18 cellular contexts compared by ENCODE assay signal in genomic region chr1:59025201-59025600, GRCh38.
A peak's percentile ranks its signal among the peaks of the same experiment; 100 is the strongest.
DNase-seq lines count a peak whose midpoint lies in the region; ATAC-seq, FAIRE-seq and TF ChIP-seq lines count a peak whose summit lies in the region.
"Had no signal": no experiment of that assay in that cellular context is flagged by ENCODE, and none has a peak within 500 bp of the region (broad histone marks: within the 10 kb centered on the region; RNA-seq: fewer than 3 reads in every experiment).

No MANE protein-coding gene starts in this region.

- no peak overlapping the region for H3K4ac ChIP-seq in neuronal stem cell (ENCODE audit: low read length)

- no peak overlapping the region for H2AK5ac ChIP-seq in neuronal stem cell (ENCODE audit: low read depth, low read length)

- no peaks in the 10 kb centered on the region for H3K79me1 ChIP-seq in neuronal stem cell (ENCODE audit: low read depth, low read length)

- H3K9ac ChIP-seq in neuronal stem cell (ENCODE audit: low read depth, low read length, poor library complexity): no peak overlapping the region

- H3K18ac ChIP-seq in neuronal stem cell (ENCODE audit: low read length): no peak overlapping the region

- H3K23ac ChIP-seq in neuronal stem cell (ENCODE audit: low read depth, low read length, poor library complexity): no peak overlapping the region

- H3K9me2 ChIP-seq in GM23338 (ENCODE audit: insufficient read depth): peaks cover 3% of the 10 kb centered on the region; the same call in 1 of the 2 replicates

- CTCF ChIA-PET in activated B cell treated with CpG ODN at 0.5 μM for 24 hours (lab: Charles Lee): no interaction called here

- no peaks in the 10 kb centered on the region for H3F3A ChIP-seq in GM23338 (replicated peaks; ENCODE audit: low read depth)

- no peaks in the 10 kb centered on the region for H3K9me3 ChIP-seq in neuronal stem cell (replicated peaks in 1 of 2; ENCODE audit: control insufficient read depth in 2 of 2, insufficient read depth in 1 of 2, low read depth in 1 of 2, low read length in 2 of 2)
- no peaks in the 10 kb centered on the region for H3K9me3 ChIP-seq in tibial artery
- H3K9me3 ChIP-seq: neutrophil had no signal

- H4K20me1 ChIP-seq in GM23338 (replicated peaks; ENCODE audit: insufficient read depth): no peaks in the 10 kb centered on the region

- no peaks in the 10 kb centered on the region for H3K36me3 Mint-ChIP-seq in GM23338 (ENCODE audit: low read depth)
- peaks cover 2% of the 10 kb centered on the region for H3K36me3 Mint-ChIP-seq in activated B cell treated with CpG ODN at 0.5 μM for 24 hours (ENCODE audit: low read depth)

- no peak overlapping the region for H2BK12ac ChIP-seq in neuronal stem cell (ENCODE audit: low read length)

- WGBS in neuronal stem cell (ENCODE audit: extremely low coverage in 2 of 2, insufficient read length in 2 of 2, insufficient replicate concordance in 1 of 2), 2 donors: no CpG with 5 or more reads among the region's 2 CpGs

- no peak overlapping the region for H3K14ac ChIP-seq in neuronal stem cell (ENCODE audit: low read length)

- no peak overlapping the region for H4K8ac ChIP-seq in neuronal stem cell (ENCODE audit: low read depth, low read length)

- TF ChIP-seq CTCF in GM23338 (conservative IDR thresholded peaks at IDR 0.05; ENCODE audit: low read depth in 2 of 2) (no peak), activated B cell treated with CpG ODN at 0.5 μM for 24 hours (IDR thresholded peaks at IDR 0.05) (no peak), tibial artery (IDR thresholded peaks at IDR 0.05) (no peak)

- FAIRE-seq in RCC 7860 (lab: Jason Lieb, UNC): no peak
- FAIRE-seq: urothelium cell line had no signal

- H3K36me3 ChIP-seq in GM23338 (ENCODE audit: insufficient read depth) (no peaks in the 10 kb centered on the region), neuronal stem cell (replicated peaks in 1 of 2; ENCODE audit: control insufficient read depth in 2 of 2, insufficient read depth in 2 of 2, low read length in 2 of 2) (no peaks in the 10 kb centered on the region), tibial artery (no peaks in the 10 kb centered on the region)
- H3K36me3 ChIP-seq: neutrophil had no signal

- no peak overlapping the region for H3K27ac ChIP-seq in GM23338 (ENCODE audit: low read depth)
- no peak overlapping the region for H3K27ac ChIP-seq in neuronal stem cell (replicated peaks; ENCODE audit: low read length)
- no peak overlapping the region for H3K27ac ChIP-seq in tibial artery
- H3K27ac ChIP-seq: coronary artery, neutrophil had no signal

- H3K27ac Mint-ChIP-seq in GM23338 (0 out of 2 replicates have a peak overlapping the region, but pooled peaks have one; percentile 30), activated B cell treated with CpG ODN at 0.5 μM for 24 hours (peak overlapping the region; percentile 93)

- no peak for ATAC-seq in GM23338
- no peak for ATAC-seq in activated B cell treated with CpG ODN at 0.5 μM for 24 hours (ENCODE audit: low read depth)
- ATAC-seq: Panc1 had no signal

- H3K4me1 ChIP-seq in GM23338 (ENCODE audit: insufficient read depth) (no peaks in the 10 kb centered on the region), neuronal stem cell (ENCODE audit: control insufficient read depth in 2 of 2, insufficient read depth in 1 of 2, low read depth in 1 of 2, low read length in 2 of 2) (peaks cover 0 to 3% of the 10 kb centered on the region in 2 donors), tibial artery (peaks cover 0 to 7% (median 3%) of the 10 kb centered on the region in 4 donors)

- no peak overlapping the region for H4K91ac ChIP-seq in neuronal stem cell (ENCODE audit: low read depth, low read length, poor library complexity)

- H2AFZ ChIP-seq in GM23338: no peak overlapping the region
- H2AFZ ChIP-seq in neuronal stem cell (ENCODE audit: low read length): no peak overlapping the region

- H3K4me3 ChIP-seq in GM23338 (no peak overlapping the region), neuronal stem cell (ENCODE audit: low read length in 2 of 2) (no peak overlapping the region), tibial artery (no peak overlapping the region)
- H3K4me3 ChIP-seq: coronary artery had no signal

- no peak overlapping the region for H3K4me2 ChIP-seq in GM23338
- no peak overlapping the region for H3K4me2 ChIP-seq in neuronal stem cell (ENCODE audit: insufficient read depth, low read length, poor library complexity, severe bottlenecking)

- DNase-seq in A172 (ENCODE audit: low spot score): peak; percentile 62
- DNase-seq in GM23338 (ENCODE audit: low spot score): no peak
- no peak for DNase-seq in activated B cell treated with CpG ODN at 0.5 μM for 24 hours
- DNase-seq in islet precursor cell: peak; percentile 64
- no peak for DNase-seq in neuronal stem cell (ENCODE audit: low spot score)
- no peak for DNase-seq in RCC 7860 (ENCODE audit: low spot score)
- no peak for DNase-seq in tibial artery
- DNase-seq in glomerular visceral epithelial cell (ENCODE audit: extremely low spot score): no peak
- DNase-seq: activated CD4-positive, alpha-beta T cell treated with anti-CD3 and anti-CD28 coated beads for 4 hours; Calu3; Kasumi-1; NCI-H1694; NCI-H510A; stimulated activated naive CD4-positive, alpha-beta T cell had no signal

- H3K27me3 ChIP-seq in GM23338 (ENCODE audit: insufficient read depth) (no peaks in the 10 kb centered on the region), neuronal stem cell (ENCODE audit: control insufficient read depth in 3 of 3, insufficient read depth in 3 of 3, low read depth in 1 of 3, low read length in 3 of 3) (no peaks in the 10 kb centered on the region), tibial artery (no peaks in the 10 kb centered on the region)
- H3K27me3 ChIP-seq: neutrophil had no signal

- H2BK5ac ChIP-seq in neuronal stem cell (ENCODE audit: low read length): no peak overlapping the region

- H3K9me3 Mint-ChIP-seq in GM23338 (no peaks in the 10 kb centered on the region), activated B cell treated with CpG ODN at 0.5 μM for 24 hours (no peaks in the 10 kb centered on the region)

- POLR2A ChIA-PET in activated B cell treated with CpG ODN at 0.5 μM for 24 hours (lab: Charles Lee): interaction anchor here (0.6 to 2.6 kb wide), 5 partner anchors 13 to 241 kb away, joined by 3 to 10 read pairs (median 4); partner anchors contain the start of gene JUN

- no peak overlapping the region for H3K4me3 Mint-ChIP-seq in GM23338
- peak overlapping the region; percentile 52 for H3K4me3 Mint-ChIP-seq in activated B cell treated with CpG ODN at 0.5 μM for 24 hours

- H2BK120ac ChIP-seq in neuronal stem cell (ENCODE audit: low read depth, low read length): no peak overlapping the region

- intact Hi-C loops in activated B cell treated with CpG ODN at 0.5 μM for 24 hours (cut with micrococcal nuclease) (no loop called here), tibial artery (cut with DNase I; ENCODE audit: low total_unique reads) (no loop called here)

- H3K4me1 Mint-ChIP-seq in GM23338: peaks cover 6% of the 10 kb centered on the region
- peaks cover 28% of the 10 kb centered on the region for H3K4me1 Mint-ChIP-seq in activated B cell treated with CpG ODN at 0.5 μM for 24 hours

- H3K27me3 Mint-ChIP-seq in GM23338 (ENCODE audit: insufficient read depth, low read depth, poor library complexity) (peaks cover 5% of the 10 kb centered on the region), activated B cell treated with CpG ODN at 0.5 μM for 24 hours (no peaks in the 10 kb centered on the region)

- H2BK15ac ChIP-seq in neuronal stem cell (ENCODE audit: low read length): no peak overlapping the region

- no peaks in the 10 kb centered on the region for H3K79me2 ChIP-seq in GM23338 (replicated peaks; ENCODE audit: insufficient read depth)

Comparison
In these comparisons a context has a peak if more than half of its experiments do, and no peak if none do; other contexts are left out.
1. DNase-seq: peak in A172 (single experiment) and islet precursor cell (single experiment); none in GM23338 (single experiment), activated B cell treated with CpG ODN at 0.5 μM for 24 hours (single experiment), neuronal stem cell (single experiment), RCC 7860 (single experiment), tibial artery (0 of 2) and glomerular visceral epithelial cell (single experiment).